In the genomic region with DNA sequence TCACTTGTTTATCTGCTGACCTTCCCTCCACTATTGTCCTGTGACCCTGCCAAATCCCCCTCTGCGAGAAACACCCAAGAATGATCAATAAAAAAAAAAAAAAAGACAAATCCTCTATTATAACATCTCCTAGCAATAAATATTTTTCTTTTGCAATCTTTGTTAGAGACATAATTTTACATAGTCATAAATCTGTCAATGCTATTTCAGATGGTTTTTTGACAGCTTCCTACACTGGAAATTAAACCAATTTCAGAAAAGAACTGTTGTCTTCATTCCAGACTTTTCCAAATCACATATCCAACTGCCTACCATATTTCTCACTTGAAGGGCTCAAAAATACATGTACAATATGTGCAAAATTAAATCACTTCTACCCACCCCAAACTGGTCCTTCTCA, we compare ENCODE assay signal across 17 cellular contexts.
"Had no signal": no experiment of that assay in that cellular context is flagged by ENCODE, and none has a peak within 500 bp of the region (broad histone marks: within the 10 kb centered on the region; RNA-seq: fewer than 3 reads in every experiment).

No MANE protein-coding gene starts in this region.

- H3K27ac Mint-ChIP-seq: neural progenitor cell had no signal

- H3K4me2 ChIP-seq: hepatocyte, neural progenitor cell had no signal

- H3K4me3 ChIP-seq: hepatocyte, left ventricle myocardium inferior, neural progenitor cell, ovary, tibial nerve, vagina had no signal

- H3K36me3 ChIP-seq: left ventricle myocardium inferior, neural progenitor cell, ovary, vagina had no signal

- DNase-seq: activated CD4-positive, alpha-beta T cell treated with anti-CD3 and anti-CD28 coated beads for 4 hours; activated CD8-positive, alpha-beta memory T cell treated with anti-CD3 and anti-CD28 coated beads for 24 hours; activated effector memory CD4-positive, alpha-beta T cell treated with anti-CD3 and anti-CD28 coated beads, Interleukin-2, amount 50 U/mL, for 16 hours; caudate nucleus; cortex of kidney; effector CD8-positive, alpha-beta T cell; kidney; left ventricle myocardium inferior; mesendoderm; ovary; stimulated activated CD4-positive, alpha-beta T cell treated with anti-CD3 and anti-CD28 coated beads, Interleukin-2, amount 100 ng/mL, for 48 hours; stimulated activated CD8-positive, alpha-beta memory T cell treated with anti-CD3 and anti-CD28 coated beads, Interleukin-4, amount 100 ng/mL, for 48 hours; T1000 had no signal

- H3K9ac ChIP-seq: neural progenitor cell had no signal

- H2AFZ ChIP-seq: hepatocyte, neural progenitor cell had no signal

- H3K27me3 ChIP-seq: hepatocyte, neural progenitor cell, ovary, tibial nerve, vagina had no signal

- H3K9me3 ChIP-seq: left ventricle myocardium inferior, ovary, tibial nerve, vagina had no signal
